Comparison of ENCODE assay signal across 1 cellular context in the genomic region with DNA sequence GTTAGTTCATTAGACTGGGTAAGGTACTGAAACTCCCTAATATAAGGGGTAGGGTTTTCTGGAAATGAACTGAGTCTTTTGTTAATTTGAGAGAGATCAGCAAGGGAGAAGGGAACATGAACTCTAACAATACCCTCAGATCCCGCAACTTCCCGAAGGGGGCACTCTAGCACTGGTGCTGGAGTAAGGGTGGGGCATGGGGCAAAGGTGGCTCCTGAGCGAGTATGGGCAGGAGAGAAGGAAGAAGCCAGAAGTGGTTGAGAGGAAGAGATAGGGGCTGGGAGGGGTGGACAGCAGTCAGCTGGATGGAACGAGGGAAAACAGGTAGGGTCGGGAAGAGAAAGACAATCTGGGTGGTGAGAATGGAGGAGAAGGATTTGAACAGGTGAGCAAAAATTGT.
TF ChIP-seq lines count a peak whose summit lies in the region.

No MANE protein-coding gene starts in this region.

TF ChIP-seq in H1, 55 proteins besides CTCF, POLR2A, EP300 and RAD21 (continued from another document):
- TF ChIP-seq, protein P1, sequence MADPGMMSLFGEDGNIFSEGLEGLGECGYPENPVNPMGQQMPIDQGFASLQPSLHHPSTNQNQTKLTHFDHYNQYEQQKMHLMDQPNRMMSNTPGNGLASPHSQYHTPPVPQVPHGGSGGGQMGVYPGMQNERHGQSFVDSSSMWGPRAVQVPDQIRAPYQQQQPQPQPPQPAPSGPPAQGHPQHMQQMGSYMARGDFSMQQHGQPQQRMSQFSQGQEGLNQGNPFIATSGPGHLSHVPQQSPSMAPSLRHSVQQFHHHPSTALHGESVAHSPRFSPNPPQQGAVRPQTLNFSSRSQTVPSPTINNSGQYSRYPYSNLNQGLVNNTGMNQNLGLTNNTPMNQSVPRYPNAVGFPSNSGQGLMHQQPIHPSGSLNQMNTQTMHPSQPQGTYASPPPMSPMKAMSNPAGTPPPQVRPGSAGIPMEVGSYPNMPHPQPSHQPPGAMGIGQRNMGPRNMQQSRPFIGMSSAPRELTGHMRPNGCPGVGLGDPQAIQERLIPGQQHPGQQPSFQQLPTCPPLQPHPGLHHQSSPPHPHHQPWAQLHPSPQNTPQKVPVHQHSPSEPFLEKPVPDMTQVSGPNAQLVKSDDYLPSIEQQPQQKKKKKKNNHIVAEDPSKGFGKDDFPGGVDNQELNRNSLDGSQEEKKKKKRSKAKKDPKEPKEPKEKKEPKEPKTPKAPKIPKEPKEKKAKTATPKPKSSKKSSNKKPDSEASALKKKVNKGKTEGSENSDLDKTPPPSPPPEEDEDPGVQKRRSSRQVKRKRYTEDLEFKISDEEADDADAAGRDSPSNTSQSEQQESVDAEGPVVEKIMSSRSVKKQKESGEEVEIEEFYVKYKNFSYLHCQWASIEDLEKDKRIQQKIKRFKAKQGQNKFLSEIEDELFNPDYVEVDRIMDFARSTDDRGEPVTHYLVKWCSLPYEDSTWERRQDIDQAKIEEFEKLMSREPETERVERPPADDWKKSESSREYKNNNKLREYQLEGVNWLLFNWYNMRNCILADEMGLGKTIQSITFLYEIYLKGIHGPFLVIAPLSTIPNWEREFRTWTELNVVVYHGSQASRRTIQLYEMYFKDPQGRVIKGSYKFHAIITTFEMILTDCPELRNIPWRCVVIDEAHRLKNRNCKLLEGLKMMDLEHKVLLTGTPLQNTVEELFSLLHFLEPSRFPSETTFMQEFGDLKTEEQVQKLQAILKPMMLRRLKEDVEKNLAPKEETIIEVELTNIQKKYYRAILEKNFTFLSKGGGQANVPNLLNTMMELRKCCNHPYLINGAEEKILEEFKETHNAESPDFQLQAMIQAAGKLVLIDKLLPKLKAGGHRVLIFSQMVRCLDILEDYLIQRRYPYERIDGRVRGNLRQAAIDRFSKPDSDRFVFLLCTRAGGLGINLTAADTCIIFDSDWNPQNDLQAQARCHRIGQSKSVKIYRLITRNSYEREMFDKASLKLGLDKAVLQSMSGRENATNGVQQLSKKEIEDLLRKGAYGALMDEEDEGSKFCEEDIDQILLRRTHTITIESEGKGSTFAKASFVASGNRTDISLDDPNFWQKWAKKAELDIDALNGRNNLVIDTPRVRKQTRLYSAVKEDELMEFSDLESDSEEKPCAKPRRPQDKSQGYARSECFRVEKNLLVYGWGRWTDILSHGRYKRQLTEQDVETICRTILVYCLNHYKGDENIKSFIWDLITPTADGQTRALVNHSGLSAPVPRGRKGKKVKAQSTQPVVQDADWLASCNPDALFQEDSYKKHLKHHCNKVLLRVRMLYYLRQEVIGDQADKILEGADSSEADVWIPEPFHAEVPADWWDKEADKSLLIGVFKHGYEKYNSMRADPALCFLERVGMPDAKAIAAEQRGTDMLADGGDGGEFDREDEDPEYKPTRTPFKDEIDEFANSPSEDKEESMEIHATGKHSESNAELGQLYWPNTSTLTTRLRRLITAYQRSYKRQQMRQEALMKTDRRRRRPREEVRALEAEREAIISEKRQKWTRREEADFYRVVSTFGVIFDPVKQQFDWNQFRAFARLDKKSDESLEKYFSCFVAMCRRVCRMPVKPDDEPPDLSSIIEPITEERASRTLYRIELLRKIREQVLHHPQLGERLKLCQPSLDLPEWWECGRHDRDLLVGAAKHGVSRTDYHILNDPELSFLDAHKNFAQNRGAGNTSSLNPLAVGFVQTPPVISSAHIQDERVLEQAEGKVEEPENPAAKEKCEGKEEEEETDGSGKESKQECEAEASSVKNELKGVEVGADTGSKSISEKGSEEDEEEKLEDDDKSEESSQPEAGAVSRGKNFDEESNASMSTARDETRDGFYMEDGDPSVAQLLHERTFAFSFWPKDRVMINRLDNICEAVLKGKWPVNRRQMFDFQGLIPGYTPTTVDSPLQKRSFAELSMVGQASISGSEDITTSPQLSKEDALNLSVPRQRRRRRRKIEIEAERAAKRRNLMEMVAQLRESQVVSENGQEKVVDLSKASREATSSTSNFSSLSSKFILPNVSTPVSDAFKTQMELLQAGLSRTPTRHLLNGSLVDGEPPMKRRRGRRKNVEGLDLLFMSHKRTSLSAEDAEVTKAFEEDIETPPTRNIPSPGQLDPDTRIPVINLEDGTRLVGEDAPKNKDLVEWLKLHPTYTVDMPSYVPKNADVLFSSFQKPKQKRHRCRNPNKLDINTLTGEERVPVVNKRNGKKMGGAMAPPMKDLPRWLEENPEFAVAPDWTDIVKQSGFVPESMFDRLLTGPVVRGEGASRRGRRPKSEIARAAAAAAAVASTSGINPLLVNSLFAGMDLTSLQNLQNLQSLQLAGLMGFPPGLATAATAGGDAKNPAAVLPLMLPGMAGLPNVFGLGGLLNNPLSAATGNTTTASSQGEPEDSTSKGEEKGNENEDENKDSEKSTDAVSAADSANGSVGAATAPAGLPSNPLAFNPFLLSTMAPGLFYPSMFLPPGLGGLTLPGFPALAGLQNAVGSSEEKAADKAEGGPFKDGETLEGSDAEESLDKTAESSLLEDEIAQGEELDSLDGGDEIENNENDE (IDR thresholded peaks at IDR 0.05; ENCODE audit: insufficient replicate concordance, low read length): no peak
- TF ChIP-seq FOSL1 (IDR thresholded peaks at IDR 0.05; ENCODE audit: insufficient read depth, low read depth, low read length): no peak
